ENCODE assay signal across 14 cellular contexts in the genomic region with DNA sequence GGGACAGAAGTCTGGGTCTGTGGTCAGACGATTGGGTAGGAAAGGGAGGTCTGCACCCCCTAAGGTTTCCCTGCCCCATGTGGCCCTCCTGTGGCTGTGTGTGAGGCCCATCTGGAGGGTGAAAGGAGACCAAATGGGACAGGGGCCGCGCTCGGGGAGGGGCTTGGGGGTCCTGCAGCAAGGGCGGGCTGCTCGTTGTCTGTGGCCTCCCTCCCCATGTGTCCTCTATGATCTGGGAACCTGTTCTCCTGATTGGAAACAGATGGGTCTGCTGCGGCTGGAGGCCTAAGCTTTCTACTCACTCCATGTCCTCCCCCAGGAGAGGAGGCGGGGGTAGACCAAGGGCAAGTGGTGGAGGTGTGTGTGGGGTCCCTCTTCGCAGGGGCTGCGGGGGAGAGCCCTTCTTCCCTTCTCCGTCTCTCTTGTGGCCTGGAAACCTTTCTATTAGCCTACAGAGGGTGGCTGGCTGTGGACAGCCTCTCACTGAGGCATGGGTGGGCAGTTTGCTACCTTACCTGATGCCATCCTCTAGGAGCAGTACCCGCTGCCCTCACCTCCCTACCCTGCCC. TPM values are rescaled to one million over a fixed set of nuclear protein-coding genes. Genes with fewer than 3 reads are reported as not detected.
DNase-seq lines count a peak whose midpoint lies in the region; ATAC-seq and TF ChIP-seq lines count a peak whose summit lies in the region.
"Had no signal": no experiment of that assay in that cellular context is flagged by ENCODE, and none has a peak within 500 bp of the region (broad histone marks: within the 10 kb centered on the region; RNA-seq: fewer than 3 reads in every experiment).

No MANE protein-coding gene starts in this region.

- TF ChIP-seq CTCF in fibroblast of mammary gland (conservative IDR thresholded peaks at IDR 0.05; ENCODE audit: control insufficient read depth, insufficient read depth, low read depth, low read length) (no peak), transverse colon (IDR thresholded peaks at IDR 0.05) (no peak), lower leg skin (IDR thresholded peaks at IDR 0.05) (no peak)

- peaks cover 4% of the 10 kb centered on the region for H3K27me3 Mint-ChIP-seq in activated CD4-positive, alpha-beta T cell treated with anti-CD3 and anti-CD28 coated beads, Interleukin-2, amount 10 ng/mL, durations not matched to agents 24 days and 14 days
- H3K27me3 Mint-ChIP-seq: activated naive CD4-positive, alpha-beta T cell treated with anti-CD3 and anti-CD28 coated beads, Interleukin-2, amount 50 U/mL, for 24 hours had no signal

- no peak for DNase-seq in activated CD4-positive, alpha-beta T cell treated with anti-CD3 and anti-CD28 coated beads, Interleukin-2, amount 10 ng/mL, durations not matched to agents 24 days and 14 days
- DNase-seq in activated CD4-positive, alpha-beta T cell treated with anti-CD3 and anti-CD28 coated beads for 48 hours, result no peak
- DNase-seq in fibroblast of mammary gland (ENCODE audit: low read depth), result peak; percentile 76
- DNase-seq in transverse colon, result no peak
- no peak for DNase-seq in lower leg skin (ENCODE audit: low spot score in 2 of 2)
- DNase-seq in Ammon's horn (ENCODE audit: low spot score), result no peak
- DNase-seq: 8988T; activated CD8-positive, alpha-beta memory T cell treated with anti-CD3 and anti-CD28 coated beads, Interleukin-2, amount 10 ng/mL, durations not matched to agents 7 days and 5 days; erythroblast had no signal

- H3K36me3 ChIP-seq in muscle layer of colon (ENCODE audit: insufficient read depth, low read length) (peaks cover 7% of the 10 kb centered on the region), transverse colon (peaks cover 0 to 4% (median 0%) of the 10 kb centered on the region in 4 donors)

- H3K4me1 ChIP-seq in muscle layer of colon (ENCODE audit: insufficient read depth, low read length), result peaks cover 65% of the 10 kb centered on the region
- peaks cover 31 to 50% (median 34%) of the 10 kb centered on the region in 4 donors for H3K4me1 ChIP-seq in transverse colon

- H3K27me3 ChIP-seq in muscle layer of colon (ENCODE audit: control insufficient read depth in 1 of 2, insufficient read depth in 2 of 2, low read length in 2 of 2) (no peaks in the 10 kb centered on the region), transverse colon (no peaks in the 10 kb centered on the region)

- H3K36me3 Mint-ChIP-seq in activated CD4-positive, alpha-beta T cell treated with anti-CD3 and anti-CD28 coated beads, Interleukin-2, amount 10 ng/mL, durations not matched to agents 24 days and 14 days (ENCODE audit: low read depth), result peaks cover 15% of the 10 kb centered on the region
- H3K36me3 Mint-ChIP-seq: activated CD8-positive, alpha-beta memory T cell treated with anti-CD3 and anti-CD28 coated beads, Interleukin-2, amount 10 ng/mL, durations not matched to agents 7 days and 5 days; activated naive CD4-positive, alpha-beta T cell treated with anti-CD3 and anti-CD28 coated beads, Interleukin-2, amount 50 U/mL, for 24 hours had no signal

- H3K27ac ChIP-seq in muscle layer of colon (ENCODE audit: low read depth, low read length) (peak overlapping the region; percentile 77), transverse colon (peak overlapping the region; percentile 3 to 83 (median 56))
- H3K27ac ChIP-seq: VCaP had no signal

- peak overlapping the region; percentile 12 for H3K9ac ChIP-seq in muscle layer of colon (ENCODE audit: low read length)

- 66% methylated on average over 12 of the region's 12 CpGs; no CpG with 5 or more reads in 1 of the 2 donors for WGBS in transverse colon (ENCODE audit: low coverage in 1 of 2), 2 donors
- 55 to 69% methylated on average over 12 of the region's 12 CpGs for WGBS in lower leg skin, 2 donors

- no peaks in the 10 kb centered on the region for H3K9me3 ChIP-seq in muscle layer of colon (ENCODE audit: low read length)
- no peaks in the 10 kb centered on the region for H3K9me3 ChIP-seq in transverse colon

- in situ Hi-C loops in transverse colon (cut with MboI; ENCODE audit: low pct_ligation_motif_present in 1 of 4, low pct_unique_long_range_greater_than_20kb in 1 of 4, low sequenced_read_pairs in 3 of 4), result no loop called here

- intact Hi-C loops in activated CD4-positive, alpha-beta T cell treated with anti-CD3 and anti-CD28 coated beads, Interleukin-2, amount 10 ng/mL, durations not matched to agents 24 days and 14 days (cut with micrococcal nuclease), result no loop called here
- intact Hi-C loops in transverse colon (cut with DNase I; ENCODE audit: low total_unique reads), result no loop called here
- intact Hi-C loops in lower leg skin (cut with DNase I; ENCODE audit: low total_unique reads), result no loop called here

- no peaks in the 10 kb centered on the region for H3K9me3 Mint-ChIP-seq in activated CD4-positive, alpha-beta T cell treated with anti-CD3 and anti-CD28 coated beads, Interleukin-2, amount 10 ng/mL, durations not matched to agents 24 days and 14 days
- H3K9me3 Mint-ChIP-seq: activated naive CD4-positive, alpha-beta T cell treated with anti-CD3 and anti-CD28 coated beads, Interleukin-2, amount 50 U/mL, for 24 hours had no signal

- peak overlapping the region; percentile 15 for H3K27ac Mint-ChIP-seq in activated CD4-positive, alpha-beta T cell treated with anti-CD3 and anti-CD28 coated beads, Interleukin-2, amount 10 ng/mL, durations not matched to agents 24 days and 14 days
- H3K27ac Mint-ChIP-seq: activated CD8-positive, alpha-beta memory T cell treated with anti-CD3 and anti-CD28 coated beads, Interleukin-2, amount 10 ng/mL, durations not matched to agents 7 days and 5 days; activated naive CD4-positive, alpha-beta T cell treated with anti-CD3 and anti-CD28 coated beads, Interleukin-2, amount 50 U/mL, for 24 hours had no signal

- TF ChIP-seq POLR2A in transverse colon (IDR thresholded peaks at IDR 0.05) (no peak), lower leg skin (IDR thresholded peaks at IDR 0.05) (no peak)

- ATAC-seq in GM18511 (IDR thresholded peaks at IDR 0.05; ENCODE audit: unreplicated experiment), result no peak
- ATAC-seq: activated CD8-positive, alpha-beta memory T cell treated with anti-CD3 and anti-CD28 coated beads, Interleukin-2, amount 10 ng/mL, durations not matched to agents 7 days and 5 days had no signal

- H3K4me1 Mint-ChIP-seq in activated CD4-positive, alpha-beta T cell treated with anti-CD3 and anti-CD28 coated beads, Interleukin-2, amount 10 ng/mL, durations not matched to agents 24 days and 14 days, result peaks cover 9% of the 10 kb centered on the region
- H3K4me1 Mint-ChIP-seq: activated CD8-positive, alpha-beta memory T cell treated with anti-CD3 and anti-CD28 coated beads, Interleukin-2, amount 10 ng/mL, durations not matched to agents 7 days and 5 days; activated naive CD4-positive, alpha-beta T cell treated with anti-CD3 and anti-CD28 coated beads, Interleukin-2, amount 50 U/mL, for 24 hours had no signal

- H3K4me3 ChIP-seq in fibroblast of mammary gland (ENCODE audit: control insufficient read depth, low read depth, low read length), result no peak overlapping the region
- H3K4me3 ChIP-seq in muscle layer of colon (ENCODE audit: low read depth in 1 of 2, low read length in 2 of 2), result no peak overlapping the region
- no peak overlapping the region for H3K4me3 ChIP-seq in transverse colon
- no peak overlapping the region for H3K4me3 ChIP-seq in lower leg skin (ENCODE audit: low read depth, poor library complexity, severe bottlenecking)

- H3K4me3 Mint-ChIP-seq in activated CD4-positive, alpha-beta T cell treated with anti-CD3 and anti-CD28 coated beads, Interleukin-2, amount 10 ng/mL, durations not matched to agents 24 days and 14 days, result no peak overlapping the region
- H3K4me3 Mint-ChIP-seq: activated CD8-positive, alpha-beta memory T cell treated with anti-CD3 and anti-CD28 coated beads, Interleukin-2, amount 10 ng/mL, durations not matched to agents 7 days and 5 days; activated naive CD4-positive, alpha-beta T cell treated with anti-CD3 and anti-CD28 coated beads, Interleukin-2, amount 50 U/mL, for 24 hours had no signal

- TF ChIP-seq EP300 in transverse colon (IDR thresholded peaks at IDR 0.05; ENCODE audit: low read depth), result no peak

RNA-seq across cellular contexts. Expression of a gene that starts 18.6 kb away (rescaled TPM):
- total RNA-seq in activated CD4-positive, alpha-beta T cell treated with anti-CD3 and anti-CD28 coated beads, Interleukin-2, amount 10 ng/mL, durations not matched to agents 24 days and 14 days, result 113 and 117 TPM in 2 replicates
- total RNA-seq in transverse colon (100 to 1,000 TPM in 3 of 4 donors, 10 to 100 TPM in 1; 98.4 to 302 (median 166) TPM), lower leg skin (10 to 100 TPM; 35.1 to 90.4 (median 39.6) TPM)

RNA-seq across cellular contexts. Expression of a gene that starts 39.6 kb away (rescaled TPM):
- 13.1 and 16.8 TPM in 2 replicates for total RNA-seq in activated CD4-positive, alpha-beta T cell treated with anti-CD3 and anti-CD28 coated beads, Interleukin-2, amount 10 ng/mL, durations not matched to agents 24 days and 14 days
- total RNA-seq in transverse colon, result 1 to 10 TPM in 3 of 4 donors, not detected in 1; 1.2 to 4.2 (median 2.5) TPM
- 1,000 to 10,000 TPM in 1 of 4 donors, 100 to 1,000 TPM in 3; 413 to 1,865 (median 485) TPM for total RNA-seq in lower leg skin
- total RNA-seq: subcutaneous adipose tissue had no signal

RNA-seq across cellular contexts. Expression of a gene that starts 44.2 kb away (rescaled TPM):
- total RNA-seq in activated CD4-positive, alpha-beta T cell treated with anti-CD3 and anti-CD28 coated beads, Interleukin-2, amount 10 ng/mL, durations not matched to agents 24 days and 14 days, result 189 and 194 TPM in 2 replicates
- total RNA-seq in transverse colon (10 to 100 TPM in 1 of 4 donors, 1 to 10 TPM in 2, under 1 TPM in 1; 0.37 to 25.5 (median 7.5) TPM), lower leg skin (10 to 100 TPM in 1 of 4 donors, 1 to 10 TPM in 3; 5.7 to 11.9 (median 8.2) TPM)

Comparison
In these comparisons a context has a peak if more than half of its experiments do, and no peak if none do; other contexts are left out.
1. RNA of a gene that starts 39.6 kb away (total RNA-seq): 413 to 1,865 TPM in lower leg skin; 13.1 to 16.8 TPM in activated CD4-positive, alpha-beta T cell treated with anti-CD3 and anti-CD28 coated beads, Interleukin-2, amount 10 ng/mL, durations not matched to agents 24 days and 14 days and 1.2 to 4.2 TPM in transverse colon; every median in the first group is over 10 times any median in the second.